Comparison of ENCODE assay signal across 8 cellular contexts in genomic region chr7:2558620-2559282, GRCh38. TPM values are rescaled to one million over a fixed set of nuclear protein-coding genes. Genes with fewer than 3 reads are reported as not detected.
A peak's percentile ranks its signal among the peaks of the same experiment; 100 is the strongest.
DNase-seq lines count a peak whose midpoint lies in the region; ATAC-seq and TF ChIP-seq lines count a peak whose summit lies in the region.

IQCE (plus strand) TSS chr7:2558979; CDS start chr7:2559182, 203 bp downstream.

- H3K4me3 ChIP-seq in DND-41 (ENCODE audit: low read depth in 1 of 2, low read length in 2 of 2) (peak within 1 kb of the TSS; percentile 61 to 78; a peak in 3 of 4 replicates), GM23248 (peak within 1 kb of the TSS; percentile 84), LNCaP clone FGC (ENCODE audit: low read depth, low read length) (peak within 1 kb of the TSS; percentile 66), SJSA1 (peak within 1 kb of the TSS; percentile 98), stomach (peak within 1 kb of the TSS; percentile 91 to 99 (median 99))

- TF ChIP-seq EP300 in stomach (IDR thresholded peaks at IDR 0.05): no peak

- H3K9me3 Mint-ChIP-seq in neural crest cell: no peaks in the 10 kb centered on the region

- H3K4me2 ChIP-seq in DND-41 (ENCODE audit: insufficient read depth, low read length) (peak within 1 kb of the TSS; percentile 86), GM23248 (ENCODE audit: unreplicated experiment) (peak within 1 kb of the TSS; percentile 79)

- peaks cover 21% of the 10 kb centered on the region for H3K4me1 Mint-ChIP-seq in neural crest cell

- peaks cover 5% of the 10 kb centered on the region for H4K20me1 ChIP-seq in DND-41 (ENCODE audit: insufficient read depth, low read length)
- no peaks in the 10 kb centered on the region for H4K20me1 ChIP-seq in GM23248 (ENCODE audit: insufficient read depth)

- peak; percentile 92 for DNase-seq in DND-41
- peak; percentile 94 for DNase-seq in GM23248
- DNase-seq in LNCaP clone FGC (ENCODE audit: low read depth): peak; percentile 58
- DNase-seq in SJSA1 (ENCODE audit: low read depth in 1 of 2, low spot score in 2 of 2): peak; percentile 84 to 94
- DNase-seq in activated gamma-delta T cell treated with anti-CD3 and anti-CD28 coated beads, Interleukin-2, amount 50 U/mL, for 16 hours (ENCODE audit: low read depth): peak; percentile 86
- DNase-seq in foreskin keratinocyte: peak in 1 of 2 donors; percentile 63
- peak; percentile 98 for DNase-seq in neural crest cell (ENCODE audit: low read depth, low spot score)
- peak; percentile 96 for DNase-seq in stomach

- no peak within 1 kb of the TSS for H3K27ac Mint-ChIP-seq in neural crest cell (ENCODE audit: unreplicated experiment)

- peaks cover 24% of the 10 kb centered on the region for H3K79me2 ChIP-seq in DND-41 (ENCODE audit: insufficient read depth, low read length)
- H3K79me2 ChIP-seq in GM23248 (ENCODE audit: insufficient read depth): peaks cover 55% of the 10 kb centered on the region

- H3K4me3 Mint-ChIP-seq in neural crest cell: peak within 1 kb of the TSS; percentile 77

- WGBS in GM23248 (ENCODE audit: low coverage in 1 of 2, low lambda C conversion rate in 2 of 2, missing lambda C conversion rate in 2 of 2), 2 experiments: 1 to 2% methylated on average over 51 to 54 of the region's 67 CpGs
- WGBS in stomach, 5 donors: 1 to 4% (median 2%) methylated on average over 21 to 67 of the region's 67 CpGs

- H3K27me3 ChIP-seq in DND-41 (ENCODE audit: insufficient read depth, low read length, poor library complexity): no peaks in the 10 kb centered on the region
- H3K27me3 ChIP-seq in GM23248 (replicated peaks; ENCODE audit: insufficient read depth): no peaks in the 10 kb centered on the region
- no peaks in the 10 kb centered on the region for H3K27me3 ChIP-seq in SJSA1 (replicated peaks)
- H3K27me3 ChIP-seq in foreskin keratinocyte: no peaks in the 10 kb centered on the region
- no peaks in the 10 kb centered on the region for H3K27me3 ChIP-seq in stomach

- H3K27me3 Mint-ChIP-seq in neural crest cell (ENCODE audit: low read depth): no peaks in the 10 kb centered on the region

- H3K9ac ChIP-seq in DND-41 (ENCODE audit: low read depth, low read length): peak within 1 kb of the TSS; percentile 60
- peak within 1 kb of the TSS; percentile 81 for H3K9ac ChIP-seq in GM23248

- H3F3A ChIP-seq in GM23248 (ENCODE audit: insufficient read depth): no peaks in the 10 kb centered on the region

- H3K27ac ChIP-seq in DND-41 (ENCODE audit: low read length): peak within 1 kb of the TSS; percentile 54
- H3K27ac ChIP-seq in GM23248: peak within 1 kb of the TSS; percentile 32
- peak within 1 kb of the TSS; percentile 41 for H3K27ac ChIP-seq in SJSA1
- H3K27ac ChIP-seq in foreskin keratinocyte: peak within 1 kb of the TSS; percentile 2
- peak within 1 kb of the TSS; percentile 66 to 89 (median 85) for H3K27ac ChIP-seq in stomach

- no peak for TF ChIP-seq POLR2A in stomach (IDR thresholded peaks at IDR 0.05)

- no peaks in the 10 kb centered on the region for H3K36me3 Mint-ChIP-seq in neural crest cell (ENCODE audit: low read depth)

- no peaks in the 10 kb centered on the region for H3K9me2 ChIP-seq in GM23248 (ENCODE audit: insufficient read depth)

- H3K36me3 ChIP-seq in DND-41 (ENCODE audit: insufficient read depth, low read length) (peaks cover 5% of the 10 kb centered on the region; the same call in 1 of the 2 replicates), GM23248 (ENCODE audit: low read depth) (no peaks in the 10 kb centered on the region), SJSA1 (peaks cover 13% of the 10 kb centered on the region), stomach (no peaks in the 10 kb centered on the region)

- H2AFZ ChIP-seq in DND-41 (ENCODE audit: low read depth, low read length) (peak within 1 kb of the TSS; percentile 80), GM23248 (peak within 1 kb of the TSS; percentile 93)

- no peaks in the 10 kb centered on the region for H3K9me3 ChIP-seq in DND-41 (ENCODE audit: insufficient read depth, low read length, severe bottlenecking)
- H3K9me3 ChIP-seq in GM23248 (ENCODE audit: low read depth): no peaks in the 10 kb centered on the region
- H3K9me3 ChIP-seq in SJSA1 (replicated peaks): peaks cover 4% of the 10 kb centered on the region; the same call in 1 of the 2 replicates
- H3K9me3 ChIP-seq in stomach: no peaks in the 10 kb centered on the region

- TF ChIP-seq CTCF in DND-41 (IDR thresholded peaks at IDR 0.05; ENCODE audit: borderline replicate concordance, extremely low read depth, low read length, poor library complexity, severe bottlenecking) (no peak), LNCaP clone FGC (IDR thresholded peaks at IDR 0.05; ENCODE audit: control insufficient read depth, extremely low read depth, insufficient read depth) (no peak), foreskin keratinocyte (conservative IDR thresholded peaks at IDR 0.05) (no peak), neural crest cell (conservative IDR thresholded peaks at IDR 0.05) (no peak), stomach (IDR thresholded peaks at IDR 0.05) (no peak)

- peak; percentile 49 for ATAC-seq in DND-41 (ENCODE audit: insufficient read depth, low read depth)
- ATAC-seq in foreskin keratinocyte: peak; percentile 40

- intact Hi-C loops in stomach (cut with DNase I; ENCODE audit: low total_unique reads): no loop called here

- H3K4me1 ChIP-seq in DND-41 (ENCODE audit: insufficient read depth, low read length) (peaks cover 41% of the 10 kb centered on the region), GM23248 (ENCODE audit: insufficient read depth) (peaks cover 13% of the 10 kb centered on the region; the same call in 1 of the 2 replicates), SJSA1 (replicated peaks) (peaks cover 23% of the 10 kb centered on the region), foreskin keratinocyte (no peaks in the 10 kb centered on the region), stomach (peaks cover 31 to 70% (median 60%) of the 10 kb centered on the region in 4 donors)

- in situ Hi-C loops in GM23248 (cut with MboI): no loop called here

RNA-seq across cellular contexts. Expression of gene IQCE, which starts in this region (rescaled TPM):
- total RNA-seq in GM23248 (2014; rRNA removed; shearing (Covaris generic)): 14.9 and 24.4 TPM in 2 replicates
- polyA plus RNA-seq in GM23248 (2016; fragmentation: Nextera tagmentation; extraction: Ambion mirVana) (12.1 and 14.7 TPM in 2 replicates), foreskin keratinocyte (6.6 and 6.9 TPM in 2 replicates), stomach (10 to 100 TPM in 1 of 3 donors, 1 to 10 TPM in 2; 3.0 to 10.5 (median 7.5) TPM)
- 10.9 and 16.1 TPM in 2 replicates for total RNA-seq in SJSA1 (2014; rRNA removed; shearing (Covaris generic))
- total RNA-seq in foreskin keratinocyte (12.2 and 13.2 TPM in 2 replicates), neural crest cell (18.4 and 22.4 TPM in 2 replicates), stomach (100 to 1,000 TPM in 1 of 5 donors, 10 to 100 TPM in 3, 1 to 10 TPM in 1; 1.8 to 248 (median 49.1) TPM)

Comparison
In these comparisons a context has a peak if more than half of its experiments do, and no peak if none do; other contexts are left out.
1. H3K27ac ChIP-seq: peak in every context shown above with its lines; median percentile 85 in stomach; 54 in DND-41; 41 in SJSA1; 32 in GM23248; 2 in foreskin keratinocyte.